35 cellular contexts compared by ENCODE assay signal in the genomic region with DNA sequence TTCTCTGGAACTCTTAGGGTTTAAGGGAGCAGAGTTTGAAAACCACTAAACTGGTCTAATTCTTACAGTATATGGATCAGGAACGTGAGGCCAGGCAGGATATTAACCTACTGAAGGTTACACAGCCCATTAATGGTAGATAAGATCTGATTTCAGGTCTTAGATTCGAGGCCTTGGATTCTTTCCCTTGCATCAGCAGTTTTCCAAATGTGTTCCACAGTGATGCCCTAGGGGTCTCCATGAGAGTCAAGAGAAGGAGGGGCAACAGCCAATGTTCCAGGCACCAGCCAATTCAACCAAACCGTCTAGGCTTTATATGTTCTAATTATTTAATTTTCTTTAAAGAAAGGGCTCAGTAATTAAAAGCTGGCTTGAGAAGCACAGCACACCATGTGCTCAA.
"Had no signal": no experiment of that assay in that cellular context is flagged by ENCODE, and none has a peak within 500 bp of the region (broad histone marks: within the 10 kb centered on the region; RNA-seq: fewer than 3 reads in every experiment).

No MANE protein-coding gene starts in this region.

- DNase-seq: activated B cell treated with CpG ODN at 0.5 μM for 24 hours; activated CD4-positive, alpha-beta memory T cell treated with anti-CD3 and anti-CD28 coated beads for 36 hours; activated CD4-positive, alpha-beta T cell treated with anti-CD3 and anti-CD28 coated beads for 4 hours; activated CD4-positive, alpha-beta T cell treated with anti-CD3 and anti-CD28 coated beads, Interleukin-2, amount 10 ng/mL, durations not matched to agents 24 days and 14 days; activated CD4-positive, alpha-beta T cell treated with anti-CD3 and anti-CD28 coated beads, Interleukin-2, amount 50 U/mL, for 1 hour; activated CD4-positive, alpha-beta T cell treated with anti-CD3 and anti-CD28 coated beads, Interleukin-2, amount 50 U/mL, for 4 hours; activated CD4-positive, CD25-positive, alpha-beta regulatory T cell treated with anti-CD3 and anti-CD28 coated beads, Interleukin-2, amount 50 U/mL, for 72 hours; activated CD8-positive, alpha-beta memory T cell treated with anti-CD3 and anti-CD28 coated beads, Interleukin-2, amount 50 U/mL, for 4 hours; activated CD8-positive, alpha-beta T cell treated with anti-CD3 and anti-CD28 coated beads for 36 hours; activated effector memory CD4-positive, alpha-beta T cell treated with Interleukin-2 at 50 U/mL for 16 hours; activated gamma-delta T cell; activated naive CD4-positive, alpha-beta T cell treated with anti-CD3 and anti-CD28 coated beads, Interleukin-2, amount 10 ng/mL, durations not matched to agents 7 days and 5 days; activated naive CD4-positive, alpha-beta T cell treated with Interleukin-2 at 50 U/mL for 16 hours; activated naive CD8-positive, alpha-beta T cell treated with anti-CD3 and anti-CD28 coated beads, Interleukin-2, amount 10 ng/mL, durations not matched to agents 7 days and 5 days; activated naive CD8-positive, alpha-beta T cell treated with anti-CD3 and anti-CD28 coated beads, Interleukin-2, amount 50 U/mL, for 24 hours; activated T-cell treated with anti-CD3 and anti-CD28 coated beads, Interleukin-2, amount 50 U/mL, for 24 hours; activated T-cell treated with anti-CD3 and anti-CD28 coated beads, Interleukin-2, amount 50 U/mL, for 48 hours; amygdala; anterior cingulate cortex; caudate nucleus; cerebellar nuclear complex; T-helper 2 cell; T-helper 9 cell had no signal

- H3K4me3 ChIP-seq: ascending aorta, cardiac muscle cell had no signal

- H3K27me3 ChIP-seq: ascending aorta, cardiac muscle cell had no signal

- H3K27ac ChIP-seq: ascending aorta, cardiac muscle cell, VCaP had no signal

- H3K9me3 ChIP-seq: ascending aorta had no signal

- H3K27ac Mint-ChIP-seq: activated B cell treated with CpG ODN at 0.5 μM for 24 hours; activated CD4-positive, alpha-beta memory T cell treated with anti-CD3 and anti-CD28 coated beads for 36 hours; activated CD4-positive, alpha-beta T cell treated with anti-CD3 and anti-CD28 coated beads, Interleukin-2, amount 10 ng/mL, durations not matched to agents 24 days and 14 days; activated CD8-positive, alpha-beta T cell treated with anti-CD3 and anti-CD28 coated beads for 36 hours; activated naive CD4-positive, alpha-beta T cell treated with anti-CD3 and anti-CD28 coated beads, Interleukin-2, amount 10 ng/mL, durations not matched to agents 7 days and 5 days; activated naive CD4-positive, alpha-beta T cell treated with anti-CD3 and anti-CD28 coated beads, Interleukin-2, amount 50 U/mL, for 24 hours; activated naive CD8-positive, alpha-beta T cell; activated naive CD8-positive, alpha-beta T cell treated with anti-CD3 and anti-CD28 coated beads, Interleukin-2, amount 10 ng/mL, durations not matched to agents 7 days and 5 days; activated naive CD8-positive, alpha-beta T cell treated with anti-CD3 and anti-CD28 coated beads, Interleukin-2, amount 50 U/mL, for 24 hours; activated T-cell treated with anti-CD3 and anti-CD28 coated beads, Interleukin-2, amount 50 U/mL, for 24 hours; activated T-helper 2 cell treated with anti-CD3 and anti-CD28 coated beads, Interferon-gamma antibody, Interleukin-2, Interleukin-4, amounts not matched to agents 10 μg/mL and 5 μg/mL and 100 μg/mL, durations not matched to agents 14 hours and 24 hours and 36 hours; brain; T-helper 1 cell treated with Interleukin-12 subunit alpha and Interleukin-12 subunit beta and Interleukin-4 antibody, amounts not matched to agents 30 μg/mL and 1 μg/mL, for 36 hours; T-helper 2 cell treated with Interferon-gamma antibody and Interleukin-4, amounts not matched to agents 5 μg/mL and 100 μg/mL, for 36 hours had no signal

- H3K27me3 Mint-ChIP-seq: activated CD4-positive, alpha-beta T cell treated with anti-CD3 and anti-CD28 coated beads, Interleukin-2, amount 10 ng/mL, durations not matched to agents 24 days and 14 days; activated naive CD4-positive, alpha-beta T cell treated with anti-CD3 and anti-CD28 coated beads, Interleukin-2, amount 10 ng/mL, durations not matched to agents 7 days and 5 days; activated naive CD8-positive, alpha-beta T cell treated with anti-CD3 and anti-CD28 coated beads, Interleukin-2, amount 10 ng/mL, durations not matched to agents 7 days and 5 days; activated naive CD8-positive, alpha-beta T cell treated with anti-CD3 and anti-CD28 coated beads, Interleukin-2, amount 50 U/mL, for 24 hours had no signal

- H3K4me3 Mint-ChIP-seq: activated B cell treated with CpG ODN at 0.5 μM for 24 hours; activated CD4-positive, alpha-beta memory T cell treated with anti-CD3 and anti-CD28 coated beads for 36 hours; activated CD4-positive, alpha-beta T cell treated with anti-CD3 and anti-CD28 coated beads, Interleukin-2, amount 10 ng/mL, durations not matched to agents 24 days and 14 days; activated CD8-positive, alpha-beta T cell treated with anti-CD3 and anti-CD28 coated beads for 36 hours; activated naive CD4-positive, alpha-beta T cell treated with anti-CD3 and anti-CD28 coated beads, Interleukin-2, amount 10 ng/mL, durations not matched to agents 7 days and 5 days; activated naive CD4-positive, alpha-beta T cell treated with anti-CD3 and anti-CD28 coated beads, Interleukin-2, amount 50 U/mL, for 24 hours; activated naive CD8-positive, alpha-beta T cell; activated naive CD8-positive, alpha-beta T cell treated with anti-CD3 and anti-CD28 coated beads, Interleukin-2, amount 10 ng/mL, durations not matched to agents 7 days and 5 days; activated naive CD8-positive, alpha-beta T cell treated with anti-CD3 and anti-CD28 coated beads, Interleukin-2, amount 50 U/mL, for 24 hours; activated T-cell treated with anti-CD3 and anti-CD28 coated beads, Interleukin-2, amount 50 U/mL, for 24 hours; brain; central memory CD8-positive, alpha-beta T cell; T-helper 1 cell treated with Interleukin-12 subunit alpha and Interleukin-12 subunit beta and Interleukin-4 antibody, amounts not matched to agents 30 μg/mL and 1 μg/mL, for 36 hours; T-helper 2 cell treated with Interferon-gamma antibody and Interleukin-4, amounts not matched to agents 5 μg/mL and 100 μg/mL, for 36 hours had no signal

- ATAC-seq: activated CD8-positive, alpha-beta T cell treated with anti-CD3 and anti-CD28 coated beads for 36 hours; activated naive CD8-positive, alpha-beta T cell treated with anti-CD3 and anti-CD28 coated beads, Interleukin-2, amount 50 U/mL, for 24 hours had no signal

- H3K9me3 Mint-ChIP-seq: activated B cell treated with CpG ODN at 0.5 μM for 24 hours; activated CD4-positive, alpha-beta T cell treated with anti-CD3 and anti-CD28 coated beads, Interleukin-2, amount 10 ng/mL, durations not matched to agents 24 days and 14 days; activated CD8-positive, alpha-beta T cell treated with anti-CD3 and anti-CD28 coated beads for 36 hours; activated naive CD4-positive, alpha-beta T cell treated with anti-CD3 and anti-CD28 coated beads, Interleukin-2, amount 10 ng/mL, durations not matched to agents 7 days and 5 days; activated naive CD4-positive, alpha-beta T cell treated with anti-CD3 and anti-CD28 coated beads, Interleukin-2, amount 50 U/mL, for 24 hours; activated naive CD8-positive, alpha-beta T cell treated with anti-CD3 and anti-CD28 coated beads, Interleukin-2, amount 10 ng/mL, durations not matched to agents 7 days and 5 days; activated T-cell treated with anti-CD3 and anti-CD28 coated beads, Interleukin-2, amount 50 U/mL, for 24 hours; activated T-helper 2 cell treated with anti-CD3 and anti-CD28 coated beads, Interferon-gamma antibody, Interleukin-2, Interleukin-4, amounts not matched to agents 10 μg/mL and 5 μg/mL and 100 μg/mL, durations not matched to agents 14 hours and 24 hours and 36 hours; central memory CD8-positive, alpha-beta T cell; T-helper 1 cell treated with Interleukin-12 subunit alpha and Interleukin-12 subunit beta and Interleukin-4 antibody, amounts not matched to agents 30 μg/mL and 1 μg/mL, for 36 hours; T-helper 2 cell treated with Interferon-gamma antibody and Interleukin-4, amounts not matched to agents 5 μg/mL and 100 μg/mL, for 36 hours had no signal

- H3K36me3 Mint-ChIP-seq: activated CD4-positive, alpha-beta memory T cell treated with anti-CD3 and anti-CD28 coated beads for 36 hours; activated naive CD4-positive, alpha-beta T cell treated with anti-CD3 and anti-CD28 coated beads, Interleukin-2, amount 10 ng/mL, durations not matched to agents 7 days and 5 days; activated naive CD4-positive, alpha-beta T cell treated with anti-CD3 and anti-CD28 coated beads, Interleukin-2, amount 50 U/mL, for 24 hours; activated naive CD8-positive, alpha-beta T cell; activated naive CD8-positive, alpha-beta T cell treated with anti-CD3 and anti-CD28 coated beads, Interleukin-2, amount 10 ng/mL, durations not matched to agents 7 days and 5 days; brain had no signal

- H3K4me1 Mint-ChIP-seq: activated B cell treated with CpG ODN at 0.5 μM for 24 hours; activated CD4-positive, alpha-beta T cell treated with anti-CD3 and anti-CD28 coated beads, Interleukin-2, amount 10 ng/mL, durations not matched to agents 24 days and 14 days; activated naive CD4-positive, alpha-beta T cell treated with anti-CD3 and anti-CD28 coated beads, Interleukin-2, amount 10 ng/mL, durations not matched to agents 7 days and 5 days; activated naive CD4-positive, alpha-beta T cell treated with anti-CD3 and anti-CD28 coated beads, Interleukin-2, amount 50 U/mL, for 24 hours; activated naive CD8-positive, alpha-beta T cell treated with anti-CD3 and anti-CD28 coated beads, Interleukin-2, amount 10 ng/mL, durations not matched to agents 7 days and 5 days; activated naive CD8-positive, alpha-beta T cell treated with anti-CD3 and anti-CD28 coated beads, Interleukin-2, amount 50 U/mL, for 24 hours; brain; central memory CD8-positive, alpha-beta T cell had no signal

- H3K36me3 ChIP-seq: ascending aorta, cardiac muscle cell had no signal

- FAIRE-seq: bronchial epithelial cell, TTC549 had no signal

- H3K4me1 ChIP-seq: ascending aorta had no signal
